ENCODE assay signal across 10 cellular contexts in genomic region chr11:61870429-61871039, GRCh38. TPM values are rescaled to one million over a fixed set of nuclear protein-coding genes. Genes with fewer than 3 reads are reported as not detected.
A peak's percentile ranks its signal among the peaks of the same experiment; 100 is the strongest.
DNase-seq lines count a peak whose midpoint lies in the region; ATAC-seq and TF ChIP-seq lines count a peak whose summit lies in the region.
"Had no signal": no experiment of that assay in that cellular context is flagged by ENCODE, and none has a peak within 500 bp of the region (broad histone marks: within the 10 kb centered on the region; RNA-seq: fewer than 3 reads in every experiment).

No MANE protein-coding gene starts in this region.

- peak overlapping the region; percentile 71 for H3K9ac ChIP-seq in mesenchymal stem cell (ENCODE audit: low read length)

- H3K14ac ChIP-seq in mesenchymal stem cell (ENCODE audit: low read length in 2 of 2) = no peak overlapping the region

- H3K9me3 ChIP-seq in mesenchymal stem cell (ENCODE audit: control insufficient read depth, low read length) = no peaks in the 10 kb centered on the region
- no peaks in the 10 kb centered on the region for H3K9me3 ChIP-seq in vagina
- H3K9me3 ChIP-seq: spleen had no signal

- TF ChIP-seq POLR2A in vagina (IDR thresholded peaks at IDR 0.05) = no peak

- no peaks in the 10 kb centered on the region for H3K27me3 Mint-ChIP-seq in natural killer cell (ENCODE audit: low read depth in 2 of 2)
- H3K27me3 Mint-ChIP-seq in natural killer cell treated with Interleukin-12 subunit alpha and Interleukin-12 subunit beta and Interleukin-15 and Interleukin-18, amount 100 ng/mL, for 72 hours = no peaks in the 10 kb centered on the region

- no peak for DNase-seq in natural killer cell
- DNase-seq in natural killer cell treated with Interleukin-12 subunit alpha and Interleukin-12 subunit beta and Interleukin-15 and Interleukin-18, amount 100 ng/mL, for 72 hours (ENCODE audit: low spot score) = no peak
- DNase-seq in brain microvascular endothelial cell = no peak
- peak; percentile 68 for DNase-seq in mesenchymal stem cell
- no peak for DNase-seq in vagina (ENCODE audit: extremely low spot score in 2 of 2)
- no peak for DNase-seq in NCI-H226
- no peak for DNase-seq in SW 1271 (lab: John Stamatoyannopoulos, UW)

- peak overlapping the region; percentile 1 for H3K4me3 Mint-ChIP-seq in natural killer cell
- no peak overlapping the region for H3K4me3 Mint-ChIP-seq in natural killer cell treated with Interleukin-12 subunit alpha and Interleukin-12 subunit beta and Interleukin-15 and Interleukin-18, amount 100 ng/mL, for 72 hours

- H3K36me3 Mint-ChIP-seq in natural killer cell = no peaks in the 10 kb centered on the region
- no peaks in the 10 kb centered on the region for H3K36me3 Mint-ChIP-seq in natural killer cell treated with Interleukin-12 subunit alpha and Interleukin-12 subunit beta and Interleukin-15 and Interleukin-18, amount 100 ng/mL, for 72 hours

- no peaks in the 10 kb centered on the region for H3K9me3 Mint-ChIP-seq in natural killer cell
- H3K9me3 Mint-ChIP-seq in natural killer cell treated with Interleukin-12 subunit alpha and Interleukin-12 subunit beta and Interleukin-15 and Interleukin-18, amount 100 ng/mL, for 72 hours = no peaks in the 10 kb centered on the region

- no peak overlapping the region for H3K23ac ChIP-seq in mesenchymal stem cell (ENCODE audit: low read length in 2 of 2)

- peaks cover 7% of the 10 kb centered on the region for H3K4me1 ChIP-seq in mesenchymal stem cell (ENCODE audit: control insufficient read depth, insufficient read depth, low read depth, low read length)
- peaks cover 12% of the 10 kb centered on the region for H3K4me1 ChIP-seq in vagina

- peak overlapping the region; percentile 27 for H2BK120ac ChIP-seq in mesenchymal stem cell (ENCODE audit: low read depth, low read length)

- H3K27ac ChIP-seq in brain microvascular endothelial cell = no peak overlapping the region
- no peak overlapping the region for H3K27ac ChIP-seq in mesenchymal stem cell (ENCODE audit: low read length, poor library complexity, severe bottlenecking)
- peak overlapping the region; percentile 46 for H3K27ac ChIP-seq in vagina

- 67% methylated on average over 14 of the region's 14 CpGs for WGBS in mesenchymal stem cell

- intact Hi-C loops in natural killer cell (cut with micrococcal nuclease) (loop anchor here (2.0 kb wide), 1 partner anchor 76 kb away; no protein-coding TSS in a partner anchor), vagina (cut with DNase I) (loop anchor here (10.0 kb wide), 1 partner anchor 234 kb away; no protein-coding TSS in a partner anchor)

- no peak overlapping the region for H2AFZ ChIP-seq in mesenchymal stem cell (ENCODE audit: low read depth, low read length)

- H3K4me2 ChIP-seq in mesenchymal stem cell (ENCODE audit: low read length, poor library complexity, severe bottlenecking) = no peak overlapping the region

- H4K91ac ChIP-seq in mesenchymal stem cell (ENCODE audit: low read length) = no peak overlapping the region

- H3K4me3 ChIP-seq in brain microvascular endothelial cell (ENCODE audit: low read depth, low read length) = peak overlapping the region; percentile 17
- peak overlapping the region in 1 of 2 experiments; percentile 62 for H3K4me3 ChIP-seq in mesenchymal stem cell (ENCODE audit: insufficient read depth in 1 of 2, low read depth in 1 of 2, low read length in 2 of 2)
- no peak overlapping the region for H3K4me3 ChIP-seq in vagina
- H3K4me3 ChIP-seq: lung had no signal

- peaks cover 8% of the 10 kb centered on the region for H3K36me3 ChIP-seq in brain microvascular endothelial cell (replicated peaks)
- H3K36me3 ChIP-seq in mesenchymal stem cell (ENCODE audit: control insufficient read depth in 1 of 2, insufficient read depth in 2 of 2, low read depth in 1 of 2, low read length in 2 of 2) = peaks cover 10 to 21% of the 10 kb centered on the region in 2 experiments
- no peaks in the 10 kb centered on the region for H3K36me3 ChIP-seq in vagina

- no peak overlapping the region for H2BK12ac ChIP-seq in mesenchymal stem cell (ENCODE audit: low read length in 2 of 2)

- no peaks in the 10 kb centered on the region for H3K79me1 ChIP-seq in mesenchymal stem cell (replicated peaks; ENCODE audit: low read length, poor library complexity, severe bottlenecking)

- in situ Hi-C loops in brain microvascular endothelial cell (cut with HindIII; ENCODE audit: low pct_ligation_motif_present, low sequenced_read_pairs) = no loop called here

- H3K18ac ChIP-seq in mesenchymal stem cell (ENCODE audit: low read depth in 1 of 2, low read length in 2 of 2) = peak overlapping the region in 1 of 2 experiments; percentile 57

- no peak overlapping the region for H2AK5ac ChIP-seq in mesenchymal stem cell (ENCODE audit: low read length, severe bottlenecking)

- peak overlapping the region; percentile 59 for H4K8ac ChIP-seq in mesenchymal stem cell (ENCODE audit: low read length)

- peaks cover 6 to 8% of the 10 kb centered on the region in 2 donors for H3K4me1 Mint-ChIP-seq in natural killer cell
- peaks cover 0 to 4% of the 10 kb centered on the region in 2 donors for H3K4me1 Mint-ChIP-seq in natural killer cell treated with Interleukin-12 subunit alpha and Interleukin-12 subunit beta and Interleukin-15 and Interleukin-18, amount 100 ng/mL, for 72 hours (ENCODE audit: low read depth in 2 of 2)

- ATAC-seq in natural killer cell (no peak), GM19035 (IDR thresholded peaks at IDR 0.05; ENCODE audit: unreplicated experiment) (no peak)
- no peak for ATAC-seq in natural killer cell treated with Interleukin-12 subunit alpha and Interleukin-12 subunit beta and Interleukin-15 and Interleukin-18, amount 100 ng/mL, for 72 hours

- H2BK5ac ChIP-seq in mesenchymal stem cell (ENCODE audit: low read depth, low read length, poor library complexity, severe bottlenecking) = no peak overlapping the region

- peak overlapping the region; percentile 67 for H2BK15ac ChIP-seq in mesenchymal stem cell (ENCODE audit: low read depth, poor library complexity, severe bottlenecking)

- H3K27ac Mint-ChIP-seq in natural killer cell = no peak overlapping the region
- H3K27ac Mint-ChIP-seq in natural killer cell treated with Interleukin-12 subunit alpha and Interleukin-12 subunit beta and Interleukin-15 and Interleukin-18, amount 100 ng/mL, for 72 hours = no peak overlapping the region

- H3K4ac ChIP-seq in mesenchymal stem cell (ENCODE audit: low read depth in 1 of 2, low read length in 2 of 2) = peak overlapping the region in 1 of 2 experiments; percentile 13

- no peak for TF ChIP-seq CTCF in natural killer cell (IDR thresholded peaks at IDR 0.05)
- TF ChIP-seq CTCF in brain microvascular endothelial cell (IDR thresholded peaks at IDR 0.05; ENCODE audit: low read depth, low read length, missing control alignments) = no peak
- TF ChIP-seq CTCF in vagina (IDR thresholded peaks at IDR 0.05) = no peak

- H3K27me3 ChIP-seq in brain microvascular endothelial cell (replicated peaks) (no peaks in the 10 kb centered on the region), mesenchymal stem cell (ENCODE audit: control insufficient read depth in 1 of 2, insufficient read depth in 1 of 2, low read length in 2 of 2) (no peaks in the 10 kb centered on the region), vagina (no peaks in the 10 kb centered on the region)

RNA-seq across cellular contexts. Expression of gene FADS3, which starts 20.8 kb away (rescaled TPM):
- total RNA-seq in natural killer cell (10 to 100 TPM; 10.8 to 17.8 (median 11.5) TPM), vagina (41.5 TPM)
- total RNA-seq in natural killer cell treated with Interleukin-12 subunit alpha and Interleukin-12 subunit beta and Interleukin-15 and Interleukin-18, amount 100 ng/mL, for 72 hours = 10 to 100 TPM; 13.2 to 14.0 TPM
- 65.4 TPM for polyA plus RNA-seq in mesenchymal stem cell (2013, experiment 1 of 2)
- 66.5 TPM for polyA plus RNA-seq in mesenchymal stem cell (2013, experiment 2 of 2)

RNA-seq across cellular contexts. Expression of gene FADS2, which starts 42.4 kb away (rescaled TPM):
- 10 to 100 TPM; 30.4 to 52.7 (median 34.4) TPM for total RNA-seq in natural killer cell
- 10 to 100 TPM; 69.1 to 90.1 TPM for total RNA-seq in natural killer cell treated with Interleukin-12 subunit alpha and Interleukin-12 subunit beta and Interleukin-15 and Interleukin-18, amount 100 ng/mL, for 72 hours
- 1,185 TPM for polyA plus RNA-seq in mesenchymal stem cell (2013, experiment 1 of 2)
- polyA plus RNA-seq in mesenchymal stem cell (2013, experiment 2 of 2) = 1,187 TPM
- total RNA-seq in vagina = 25.5 TPM

RNA-seq across cellular contexts. Expression of gene RAB3IL1, which starts 46.8 kb away (rescaled TPM):
- total RNA-seq in natural killer cell (not detected), vagina (32.2 TPM)
- total RNA-seq in natural killer cell treated with Interleukin-12 subunit alpha and Interleukin-12 subunit beta and Interleukin-15 and Interleukin-18, amount 100 ng/mL, for 72 hours = not detected
- 10.9 TPM for polyA plus RNA-seq in mesenchymal stem cell (2013, experiment 1 of 2)
- 10.4 TPM for polyA plus RNA-seq in mesenchymal stem cell (2013, experiment 2 of 2)

RNA-seq across cellular contexts. Expression of gene FADS1, which starts 53.7 kb away (rescaled TPM):
- 10 to 100 TPM in 2 of 3 donors, 1 to 10 TPM in 1; 9.3 to 17.2 (median 10.2) TPM for total RNA-seq in natural killer cell
- total RNA-seq in natural killer cell treated with Interleukin-12 subunit alpha and Interleukin-12 subunit beta and Interleukin-15 and Interleukin-18, amount 100 ng/mL, for 72 hours = 10 to 100 TPM; 50.4 to 56.5 TPM
- 262 TPM for polyA plus RNA-seq in mesenchymal stem cell (2013, experiment 1 of 2)
- 260 TPM for polyA plus RNA-seq in mesenchymal stem cell (2013, experiment 2 of 2)
- 9.8 TPM for total RNA-seq in vagina

Comparison
In these comparisons a context has a peak if more than half of its experiments do, and no peak if none do; other contexts are left out.
1. RNA of gene RAB3IL1, which starts 46.8 kb away (total RNA-seq): 32.2 TPM in vagina (single experiment); not detected in natural killer cell and not detected in natural killer cell treated with Interleukin-12 subunit alpha and Interleukin-12 subunit beta and Interleukin-15 and Interleukin-18, amount 100 ng/mL, for 72 hours; every median in the first group is over 10 times any median in the second.